1 cellular context compared by ENCODE assay signal in the genomic region with DNA sequence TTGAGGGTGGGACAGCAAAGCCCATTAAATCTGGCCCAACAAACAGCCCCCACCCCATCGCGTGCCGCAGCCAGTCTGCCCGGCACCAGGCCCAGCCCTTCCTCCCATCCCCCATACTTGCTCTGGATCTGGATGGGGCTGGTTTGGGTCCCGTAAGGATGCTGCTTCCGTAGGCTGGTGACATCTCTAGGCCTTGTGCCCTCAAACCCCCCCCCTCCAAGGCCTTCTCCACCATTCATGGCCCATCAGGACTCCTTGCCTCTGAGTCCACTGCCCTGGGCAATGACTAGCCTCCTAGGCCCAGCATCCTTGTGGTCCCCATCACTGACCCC.
TF ChIP-seq lines count a peak whose summit lies in the region.

No MANE protein-coding gene starts in this region.

TF ChIP-seq in HepG2, 621 proteins besides CTCF, POLR2A, EP300 and RAD21:
- TF ChIP-seq SKI (IDR thresholded peaks at IDR 0.05; ENCODE audit: partially characterized antibody) (no peak), SP5 (CRISPR knock-in tag; IDR thresholded peaks at IDR 0.05; ENCODE audit: borderline replicate concordance, low read depth) (0 out of 2 replicates have a peak, but pooled peaks have one; percentile 27), FOSL2 (CRISPR knock-in tag; IDR thresholded peaks at IDR 0.05) (no peak), RXRA (CRISPR knock-in tag; IDR thresholded peaks at IDR 0.05) (0 out of 2 replicates have a peak, but pooled peaks have one; percentile 1), ZNF850 (CRISPR knock-in tag; conservative IDR thresholded peaks at IDR 0.05) (0 out of 2 replicates have a peak, but pooled peaks have one; percentile 50), ZNF367 (CRISPR knock-in tag; IDR thresholded peaks at IDR 0.05; ENCODE audit: borderline replicate concordance) (no peak), SIN3A (IDR thresholded peaks at IDR 0.05; ENCODE audit: borderline replicate concordance, low read depth, low read length) (peak; percentile 9; the same call in 1 of the 2 replicates), IKZF4 (CRISPR knock-in tag; IDR thresholded peaks at IDR 0.05; ENCODE audit: borderline replicate concordance, low read depth, not compliant biosample characterization) (peak; percentile 5), CENPX (CRISPR knock-in tag; IDR thresholded peaks at IDR 0.05) (no peak), ZNF598 (CRISPR knock-in tag; IDR thresholded peaks at IDR 0.05; ENCODE audit: borderline replicate concordance) (0 out of 2 replicates have a peak, but pooled peaks have one; percentile 0), FIP1L1 (IDR thresholded peaks at IDR 0.05; ENCODE audit: borderline replicate concordance, insufficient read depth, low read depth, low read length) (0 out of 2 replicates have a peak, but pooled peaks have one; percentile 10), GLI4 (CRISPR knock-in tag; IDR thresholded peaks at IDR 0.05; ENCODE audit: borderline replicate concordance) (0 out of 2 replicates have a peak, but pooled peaks have one; percentile 4), PHF8 (CRISPR knock-in tag; IDR thresholded peaks at IDR 0.05) (peak; percentile 9; the same call in 1 of the 2 replicates), FOXA3 (CRISPR knock-in tag; IDR thresholded peaks at IDR 0.05) (no peak), GTF3A (CRISPR knock-in tag; conservative IDR thresholded peaks at IDR 0.05) (no peak), SP2 (CRISPR knock-in tag; IDR thresholded peaks at IDR 0.05) (peak; percentile 23; the same call in 1 of the 2 replicates), ZNF792 (CRISPR knock-in tag; IDR thresholded peaks at IDR 0.05) (0 out of 2 replicates have a peak, but pooled peaks have one; percentile 3), ZSCAN29 (CRISPR knock-in tag; conservative IDR thresholded peaks at IDR 0.05) (no peak), POLR2G (IDR thresholded peaks at IDR 0.05; ENCODE audit: low read depth, low read length) (peak; percentile 11; the same call in 1 of the 2 replicates), NRL (CRISPR knock-in tag; IDR thresholded peaks at IDR 0.05; ENCODE audit: borderline replicate concordance) (0 out of 2 replicates have a peak, but pooled peaks have one; percentile 9)
- TF ChIP-seq, protein P1, sequence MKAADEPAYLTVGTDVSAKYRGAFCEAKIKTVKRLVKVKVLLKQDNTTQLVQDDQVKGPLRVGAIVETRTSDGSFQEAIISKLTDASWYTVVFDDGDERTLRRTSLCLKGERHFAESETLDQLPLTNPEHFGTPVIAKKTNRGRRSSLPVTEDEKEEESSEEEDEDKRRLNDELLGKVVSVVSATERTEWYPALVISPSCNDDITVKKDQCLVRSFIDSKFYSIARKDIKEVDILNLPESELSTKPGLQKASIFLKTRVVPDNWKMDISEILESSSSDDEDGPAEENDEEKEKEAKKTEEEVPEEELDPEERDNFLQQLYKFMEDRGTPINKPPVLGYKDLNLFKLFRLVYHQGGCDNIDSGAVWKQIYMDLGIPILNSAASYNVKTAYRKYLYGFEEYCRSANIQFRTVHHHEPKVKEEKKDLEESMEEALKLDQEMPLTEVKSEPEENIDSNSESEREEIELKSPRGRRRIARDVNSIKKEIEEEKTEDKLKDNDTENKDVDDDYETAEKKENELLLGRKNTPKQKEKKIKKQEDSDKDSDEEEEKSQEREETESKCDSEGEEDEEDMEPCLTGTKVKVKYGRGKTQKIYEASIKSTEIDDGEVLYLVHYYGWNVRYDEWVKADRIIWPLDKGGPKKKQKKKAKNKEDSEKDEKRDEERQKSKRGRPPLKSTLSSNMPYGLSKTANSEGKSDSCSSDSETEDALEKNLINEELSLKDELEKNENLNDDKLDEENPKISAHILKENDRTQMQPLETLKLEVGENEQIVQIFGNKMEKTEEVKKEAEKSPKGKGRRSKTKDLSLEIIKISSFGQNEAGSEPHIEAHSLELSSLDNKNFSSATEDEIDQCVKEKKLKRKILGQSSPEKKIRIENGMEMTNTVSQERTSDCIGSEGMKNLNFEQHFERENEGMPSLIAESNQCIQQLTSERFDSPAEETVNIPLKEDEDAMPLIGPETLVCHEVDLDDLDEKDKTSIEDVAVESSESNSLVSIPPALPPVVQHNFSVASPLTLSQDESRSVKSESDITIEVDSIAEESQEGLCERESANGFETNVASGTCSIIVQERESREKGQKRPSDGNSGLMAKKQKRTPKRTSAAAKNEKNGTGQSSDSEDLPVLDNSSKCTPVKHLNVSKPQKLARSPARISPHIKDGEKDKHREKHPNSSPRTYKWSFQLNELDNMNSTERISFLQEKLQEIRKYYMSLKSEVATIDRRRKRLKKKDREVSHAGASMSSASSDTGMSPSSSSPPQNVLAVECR (CRISPR knock-in tag; IDR thresholded peaks at IDR 0.05; ENCODE audit: borderline replicate concordance), result no peak
- TF ChIP-seq, protein P2, sequence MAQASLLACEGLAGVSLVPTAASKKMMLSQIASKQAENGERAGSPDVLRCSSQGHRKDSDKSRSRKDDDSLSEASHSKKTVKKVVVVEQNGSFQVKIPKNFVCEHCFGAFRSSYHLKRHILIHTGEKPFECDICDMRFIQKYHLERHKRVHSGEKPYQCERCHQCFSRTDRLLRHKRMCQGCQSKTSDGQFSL (CRISPR knock-in tag; IDR thresholded peaks at IDR 0.05), result 0 out of 2 replicates have a peak, but pooled peaks have one; percentile 68
- TF ChIP-seq, protein P3, sequence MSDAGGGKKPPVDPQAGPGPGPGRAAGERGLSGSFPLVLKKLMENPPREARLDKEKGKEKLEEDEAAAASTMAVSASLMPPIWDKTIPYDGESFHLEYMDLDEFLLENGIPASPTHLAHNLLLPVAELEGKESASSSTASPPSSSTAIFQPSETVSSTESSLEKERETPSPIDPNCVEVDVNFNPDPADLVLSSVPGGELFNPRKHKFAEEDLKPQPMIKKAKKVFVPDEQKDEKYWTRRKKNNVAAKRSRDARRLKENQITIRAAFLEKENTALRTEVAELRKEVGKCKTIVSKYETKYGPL (CRISPR knock-in tag; IDR thresholded peaks at IDR 0.05), result no peak
- TF ChIP-seq, protein P4, sequence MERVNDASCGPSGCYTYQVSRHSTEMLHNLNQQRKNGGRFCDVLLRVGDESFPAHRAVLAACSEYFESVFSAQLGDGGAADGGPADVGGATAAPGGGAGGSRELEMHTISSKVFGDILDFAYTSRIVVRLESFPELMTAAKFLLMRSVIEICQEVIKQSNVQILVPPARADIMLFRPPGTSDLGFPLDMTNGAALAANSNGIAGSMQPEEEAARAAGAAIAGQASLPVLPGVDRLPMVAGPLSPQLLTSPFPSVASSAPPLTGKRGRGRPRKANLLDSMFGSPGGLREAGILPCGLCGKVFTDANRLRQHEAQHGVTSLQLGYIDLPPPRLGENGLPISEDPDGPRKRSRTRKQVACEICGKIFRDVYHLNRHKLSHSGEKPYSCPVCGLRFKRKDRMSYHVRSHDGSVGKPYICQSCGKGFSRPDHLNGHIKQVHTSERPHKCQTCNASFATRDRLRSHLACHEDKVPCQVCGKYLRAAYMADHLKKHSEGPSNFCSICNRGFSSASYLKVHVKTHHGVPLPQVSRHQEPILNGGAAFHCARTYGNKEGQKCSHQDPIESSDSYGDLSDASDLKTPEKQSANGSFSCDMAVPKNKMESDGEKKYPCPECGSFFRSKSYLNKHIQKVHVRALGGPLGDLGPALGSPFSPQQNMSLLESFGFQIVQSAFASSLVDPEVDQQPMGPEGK (CRISPR knock-in tag; IDR thresholded peaks at IDR 0.05), result peak; percentile 76
- TF ChIP-seq, protein P5, sequence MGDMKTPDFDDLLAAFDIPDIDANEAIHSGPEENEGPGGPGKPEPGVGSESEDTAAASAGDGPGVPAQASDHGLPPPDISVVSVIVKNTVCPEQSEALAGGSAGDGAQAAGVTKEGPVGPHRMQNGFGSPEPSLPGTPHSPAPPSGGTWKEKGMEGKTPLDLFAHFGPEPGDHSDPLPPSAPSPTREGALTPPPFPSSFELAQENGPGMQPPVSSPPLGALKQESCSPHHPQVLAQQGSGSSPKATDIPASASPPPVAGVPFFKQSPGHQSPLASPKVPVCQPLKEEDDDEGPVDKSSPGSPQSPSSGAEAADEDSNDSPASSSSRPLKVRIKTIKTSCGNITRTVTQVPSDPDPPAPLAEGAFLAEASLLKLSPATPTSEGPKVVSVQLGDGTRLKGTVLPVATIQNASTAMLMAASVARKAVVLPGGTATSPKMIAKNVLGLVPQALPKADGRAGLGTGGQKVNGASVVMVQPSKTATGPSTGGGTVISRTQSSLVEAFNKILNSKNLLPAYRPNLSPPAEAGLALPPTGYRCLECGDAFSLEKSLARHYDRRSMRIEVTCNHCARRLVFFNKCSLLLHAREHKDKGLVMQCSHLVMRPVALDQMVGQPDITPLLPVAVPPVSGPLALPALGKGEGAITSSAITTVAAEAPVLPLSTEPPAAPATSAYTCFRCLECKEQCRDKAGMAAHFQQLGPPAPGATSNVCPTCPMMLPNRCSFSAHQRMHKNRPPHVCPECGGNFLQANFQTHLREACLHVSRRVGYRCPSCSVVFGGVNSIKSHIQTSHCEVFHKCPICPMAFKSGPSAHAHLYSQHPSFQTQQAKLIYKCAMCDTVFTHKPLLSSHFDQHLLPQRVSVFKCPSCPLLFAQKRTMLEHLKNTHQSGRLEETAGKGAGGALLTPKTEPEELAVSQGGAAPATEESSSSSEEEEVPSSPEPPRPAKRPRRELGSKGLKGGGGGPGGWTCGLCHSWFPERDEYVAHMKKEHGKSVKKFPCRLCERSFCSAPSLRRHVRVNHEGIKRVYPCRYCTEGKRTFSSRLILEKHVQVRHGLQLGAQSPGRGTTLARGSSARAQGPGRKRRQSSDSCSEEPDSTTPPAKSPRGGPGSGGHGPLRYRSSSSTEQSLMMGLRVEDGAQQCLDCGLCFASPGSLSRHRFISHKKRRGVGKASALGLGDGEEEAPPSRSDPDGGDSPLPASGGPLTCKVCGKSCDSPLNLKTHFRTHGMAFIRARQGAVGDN (CRISPR knock-in tag; IDR thresholded peaks at IDR 0.05), result peak; percentile 61; the same call in 1 of the 2 replicates
- TF ChIP-seq, protein P6, sequence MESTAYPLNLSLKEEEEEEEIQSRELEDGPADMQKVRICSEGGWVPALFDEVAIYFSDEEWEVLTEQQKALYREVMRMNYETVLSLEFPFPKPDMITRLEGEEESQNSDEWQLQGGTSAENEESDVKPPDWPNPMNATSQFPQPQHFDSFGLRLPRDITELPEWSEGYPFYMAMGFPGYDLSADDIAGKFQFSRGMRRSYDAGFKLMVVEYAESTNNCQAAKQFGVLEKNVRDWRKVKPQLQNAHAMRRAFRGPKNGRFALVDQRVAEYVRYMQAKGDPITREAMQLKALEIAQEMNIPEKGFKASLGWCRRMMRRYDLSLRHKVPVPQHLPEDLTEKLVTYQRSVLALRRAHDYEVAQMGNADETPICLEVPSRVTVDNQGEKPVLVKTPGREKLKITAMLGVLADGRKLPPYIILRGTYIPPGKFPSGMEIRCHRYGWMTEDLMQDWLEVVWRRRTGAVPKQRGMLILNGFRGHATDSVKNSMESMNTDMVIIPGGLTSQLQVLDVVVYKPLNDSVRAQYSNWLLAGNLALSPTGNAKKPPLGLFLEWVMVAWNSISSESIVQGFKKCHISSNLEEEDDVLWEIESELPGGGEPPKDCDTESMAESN (CRISPR knock-in tag; conservative IDR thresholded peaks at IDR 0.05), result peak; percentile 8; the same call in 1 of the 2 replicates
- TF ChIP-seq, protein P7, sequence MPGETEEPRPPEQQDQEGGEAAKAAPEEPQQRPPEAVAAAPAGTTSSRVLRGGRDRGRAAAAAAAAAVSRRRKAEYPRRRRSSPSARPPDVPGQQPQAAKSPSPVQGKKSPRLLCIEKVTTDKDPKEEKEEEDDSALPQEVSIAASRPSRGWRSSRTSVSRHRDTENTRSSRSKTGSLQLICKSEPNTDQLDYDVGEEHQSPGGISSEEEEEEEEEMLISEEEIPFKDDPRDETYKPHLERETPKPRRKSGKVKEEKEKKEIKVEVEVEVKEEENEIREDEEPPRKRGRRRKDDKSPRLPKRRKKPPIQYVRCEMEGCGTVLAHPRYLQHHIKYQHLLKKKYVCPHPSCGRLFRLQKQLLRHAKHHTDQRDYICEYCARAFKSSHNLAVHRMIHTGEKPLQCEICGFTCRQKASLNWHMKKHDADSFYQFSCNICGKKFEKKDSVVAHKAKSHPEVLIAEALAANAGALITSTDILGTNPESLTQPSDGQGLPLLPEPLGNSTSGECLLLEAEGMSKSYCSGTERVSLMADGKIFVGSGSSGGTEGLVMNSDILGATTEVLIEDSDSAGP (CRISPR knock-in tag; IDR thresholded peaks at IDR 0.05; ENCODE audit: borderline replicate concordance), result peak; percentile 44; the same call in 1 of the 2 replicates
- TF ChIP-seq, protein P8, sequence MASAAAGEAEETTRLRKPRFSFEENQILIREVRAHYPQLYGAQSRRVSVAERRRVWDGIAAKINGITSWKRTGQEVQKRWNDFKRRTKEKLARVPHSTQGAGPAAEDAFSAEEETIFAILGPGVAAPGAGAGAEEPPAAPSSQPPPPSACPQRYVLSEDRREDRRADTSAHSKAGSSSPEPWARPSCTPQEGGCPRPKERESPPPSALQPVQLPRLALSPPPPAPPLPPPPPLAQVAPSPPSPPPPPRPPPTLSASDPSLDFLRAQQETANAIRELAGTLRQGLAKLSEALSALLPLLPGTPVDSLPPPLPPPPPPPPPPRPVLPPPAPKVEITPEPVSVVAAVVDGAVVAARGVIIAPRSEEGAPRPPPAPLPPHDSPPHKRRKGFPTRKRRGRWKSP (CRISPR knock-in tag; IDR thresholded peaks at IDR 0.05), result 0 out of 2 replicates have a peak, but pooled peaks have one; percentile 7
- TF ChIP-seq, protein P9, sequence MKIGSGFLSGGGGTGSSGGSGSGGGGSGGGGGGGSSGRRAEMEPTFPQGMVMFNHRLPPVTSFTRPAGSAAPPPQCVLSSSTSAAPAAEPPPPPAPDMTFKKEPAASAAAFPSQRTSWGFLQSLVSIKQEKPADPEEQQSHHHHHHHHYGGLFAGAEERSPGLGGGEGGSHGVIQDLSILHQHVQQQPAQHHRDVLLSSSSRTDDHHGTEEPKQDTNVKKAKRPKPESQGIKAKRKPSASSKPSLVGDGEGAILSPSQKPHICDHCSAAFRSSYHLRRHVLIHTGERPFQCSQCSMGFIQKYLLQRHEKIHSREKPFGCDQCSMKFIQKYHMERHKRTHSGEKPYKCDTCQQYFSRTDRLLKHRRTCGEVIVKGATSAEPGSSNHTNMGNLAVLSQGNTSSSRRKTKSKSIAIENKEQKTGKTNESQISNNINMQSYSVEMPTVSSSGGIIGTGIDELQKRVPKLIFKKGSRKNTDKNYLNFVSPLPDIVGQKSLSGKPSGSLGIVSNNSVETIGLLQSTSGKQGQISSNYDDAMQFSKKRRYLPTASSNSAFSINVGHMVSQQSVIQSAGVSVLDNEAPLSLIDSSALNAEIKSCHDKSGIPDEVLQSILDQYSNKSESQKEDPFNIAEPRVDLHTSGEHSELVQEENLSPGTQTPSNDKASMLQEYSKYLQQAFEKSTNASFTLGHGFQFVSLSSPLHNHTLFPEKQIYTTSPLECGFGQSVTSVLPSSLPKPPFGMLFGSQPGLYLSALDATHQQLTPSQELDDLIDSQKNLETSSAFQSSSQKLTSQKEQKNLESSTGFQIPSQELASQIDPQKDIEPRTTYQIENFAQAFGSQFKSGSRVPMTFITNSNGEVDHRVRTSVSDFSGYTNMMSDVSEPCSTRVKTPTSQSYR (CRISPR knock-in tag; IDR thresholded peaks at IDR 0.05; ENCODE audit: borderline replicate concordance), result peak; percentile 77
- TF ChIP-seq, protein P10, sequence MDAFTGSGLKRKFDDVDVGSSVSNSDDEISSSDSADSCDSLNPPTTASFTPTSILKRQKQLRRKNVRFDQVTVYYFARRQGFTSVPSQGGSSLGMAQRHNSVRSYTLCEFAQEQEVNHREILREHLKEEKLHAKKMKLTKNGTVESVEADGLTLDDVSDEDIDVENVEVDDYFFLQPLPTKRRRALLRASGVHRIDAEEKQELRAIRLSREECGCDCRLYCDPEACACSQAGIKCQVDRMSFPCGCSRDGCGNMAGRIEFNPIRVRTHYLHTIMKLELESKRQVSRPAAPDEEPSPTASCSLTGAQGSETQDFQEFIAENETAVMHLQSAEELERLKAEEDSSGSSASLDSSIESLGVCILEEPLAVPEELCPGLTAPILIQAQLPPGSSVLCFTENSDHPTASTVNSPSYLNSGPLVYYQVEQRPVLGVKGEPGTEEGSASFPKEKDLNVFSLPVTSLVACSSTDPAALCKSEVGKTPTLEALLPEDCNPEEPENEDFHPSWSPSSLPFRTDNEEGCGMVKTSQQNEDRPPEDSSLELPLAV (CRISPR knock-in tag; conservative IDR thresholded peaks at IDR 0.05; ENCODE audit: low read depth), result no peak
